Comparison of ENCODE assay signal across 20 cellular contexts in genomic region chr11:78541537-78541936, GRCh38. TPM values are rescaled to one million over a fixed set of nuclear protein-coding genes. Genes with fewer than 3 reads are reported as not detected.
DNase-seq lines count a peak whose midpoint lies in the region; ATAC-seq, FAIRE-seq and TF ChIP-seq lines count a peak whose summit lies in the region.
"Had no signal": no experiment of that assay in that cellular context is flagged by ENCODE, and none has a peak within 500 bp of the region (broad histone marks: within the 10 kb centered on the region; RNA-seq: fewer than 3 reads in every experiment).

No MANE protein-coding gene starts in this region.

- TF ChIP-seq CTCF in DND-41 (IDR thresholded peaks at IDR 0.05; ENCODE audit: borderline replicate concordance, extremely low read depth, low read length, poor library complexity, severe bottlenecking) (no peak), GM12878 (IDR thresholded peaks at IDR 0.05 in 2 of 3, conservative IDR thresholded peaks at IDR 0.05 in 1 of 3; ENCODE audit: control insufficient read depth in 2 of 3, extremely low read depth in 1 of 3, insufficient read depth in 1 of 3, low read depth in 3 of 3, low read length in 3 of 3) (no peak)

- RAD21 ChIA-PET in GM12878 (lab: Charles Lee; ENCODE audit: unreplicated experiment), result interaction anchor here (0.7 kb wide), 1 partner anchor 9 kb away, joined by 3 read pairs; no protein-coding TSS in a partner anchor

- H3K4me3 Mint-ChIP-seq in stimulated activated naive B cell treated with anti-CD40 and anti-IgM and Interleukin-4, amounts not matched to agents 10 μg/mL and 1 μg/mL and 100 μg/mL, for 72 hours, result no peak overlapping the region

- no peaks in the 10 kb centered on the region for H3K27me3 ChIP-seq in DND-41 (ENCODE audit: insufficient read depth, low read length, poor library complexity)
- H3K27me3 ChIP-seq in GM12878 (replicated peaks in 1 of 2; ENCODE audit: control insufficient read depth in 2 of 2, insufficient read depth in 2 of 2, low read length in 1 of 2), result no peaks in the 10 kb centered on the region
- no peaks in the 10 kb centered on the region for H3K27me3 ChIP-seq in subcutaneous abdominal adipose tissue (ENCODE audit: control insufficient read depth in 5 of 5, insufficient read depth in 4 of 5, low read length in 5 of 5)

- H4K20me1 ChIP-seq in DND-41 (ENCODE audit: insufficient read depth, low read length) (no peaks in the 10 kb centered on the region), GM12878 (ENCODE audit: control insufficient read depth, insufficient read depth) (no peaks in the 10 kb centered on the region)

- H3K4me2 ChIP-seq in DND-41 (ENCODE audit: insufficient read depth, low read length) (no peak overlapping the region), GM12878 (ENCODE audit: control insufficient read depth, insufficient read depth) (no peak overlapping the region; the same call in 1 of the 2 replicates)
- H3K4me2 ChIP-seq: SK-N-SH had no signal

- 98% methylated on average over 3 of the region's 3 CpGs for whole genome bisulfite sequencing in GM12878 (ENCODE audit: insufficient coverage, insufficient replicate concordance, low lambda C conversion rate, missing lambda C conversion rate)

- no peak for TF ChIP-seq EP300 in GM12878 (IDR thresholded peaks at IDR 0.05; ENCODE audit: borderline replicate concordance in 1 of 2, control insufficient read depth in 1 of 2, low read depth in 2 of 2, low read length in 2 of 2)

- H3K36me3 ChIP-seq in DND-41 (ENCODE audit: insufficient read depth, low read length) (peaks cover 31% of the 10 kb centered on the region), GM12878 (ENCODE audit: control insufficient read depth in 2 of 2, insufficient read depth in 2 of 2, low read length in 1 of 2) (peaks cover 0 to 12% of the 10 kb centered on the region in 2 experiments; a peak in 1 of 4 replicates), subcutaneous abdominal adipose tissue (ENCODE audit: control insufficient read depth in 5 of 5, insufficient read depth in 5 of 5, low read length in 5 of 5) (peaks cover 0 to 10% (median 0%) of the 10 kb centered on the region in 5 donors)

- H3K36me3 Mint-ChIP-seq in stimulated activated naive B cell treated with anti-CD40 and anti-IgM and Interleukin-4, amounts not matched to agents 10 μg/mL and 1 μg/mL and 100 μg/mL, for 72 hours, result peaks cover 18 to 41% of the 10 kb centered on the region in 2 donors

- H3K9ac ChIP-seq in DND-41 (ENCODE audit: low read depth, low read length) (no peak overlapping the region), GM12878 (ENCODE audit: control insufficient read depth, insufficient read depth, low read length) (no peak overlapping the region), subcutaneous abdominal adipose tissue (ENCODE audit: low read length in 5 of 5) (no peak overlapping the region)
- H3K9ac ChIP-seq: SK-N-SH had no signal

- no peak for TF ChIP-seq POLR2A in GM12878 (IDR thresholded peaks at IDR 0.05; ENCODE audit: low read depth, low read length)

- CTCF ChIA-PET in GM12878 (lab: Yijun Ruan, JAX), result interaction anchor here (0.7 to 1.0 kb wide), 3 partner anchors 11 to 23 kb away, joined by 3 to 6 read pairs (median 4); no protein-coding TSS in a partner anchor

- no peaks in the 10 kb centered on the region for H3K9me3 ChIP-seq in DND-41 (ENCODE audit: insufficient read depth, low read length, severe bottlenecking)
- no peaks in the 10 kb centered on the region for H3K9me3 ChIP-seq in GM12878 (replicated peaks; ENCODE audit: control insufficient read depth, insufficient read depth, low read length)
- H3K9me3 ChIP-seq in subcutaneous abdominal adipose tissue (ENCODE audit: control insufficient read depth in 5 of 5, low read length in 5 of 5), result no peaks in the 10 kb centered on the region
- H3K9me3 ChIP-seq: SK-N-SH had no signal

- no peak for DNase-seq in DND-41
- no peak for DNase-seq in GM12878 (ENCODE audit: low read depth, low spot score)
- DNase-seq in NCI-H774 (lab: John Stamatoyannopoulos, UW), result no peak
- no peak for DNase-seq in stimulated activated naive B cell treated with anti-CD40 and anti-IgM and Interleukin-4, amounts not matched to agents 10 μg/mL and 1 μg/mL and 100 μg/mL, for 72 hours
- DNase-seq: C1 segment of cervical spinal cord, HFFc6, KBM-7, NCI-H1417 treated with DMSO at 0.1 percent for 48 hours, NCI-H187 treated with DMSO at 0.1 percent for 48 hours, NCI-H2227 treated with DMSO at 0.1 percent for 48 hours, NCI-H510A treated with DMSO at 0.1 percent for 48 hours, NCI-H82, OCI-M1, SHP77, SK-N-SH had no signal

- H3K4me1 ChIP-seq in DND-41 (ENCODE audit: insufficient read depth, low read length) (peaks cover 15% of the 10 kb centered on the region), GM12878 (ENCODE audit: control insufficient read depth, insufficient read depth, low read length) (peaks cover 12% of the 10 kb centered on the region), subcutaneous abdominal adipose tissue (ENCODE audit: control insufficient read depth in 5 of 5, insufficient read depth in 5 of 5, low read length in 5 of 5) (peaks cover 0 to 23% (median 17%) of the 10 kb centered on the region in 5 donors)

- peaks cover 10 to 33% of the 10 kb centered on the region in 2 donors for H3K4me1 Mint-ChIP-seq in stimulated activated naive B cell treated with anti-CD40 and anti-IgM and Interleukin-4, amounts not matched to agents 10 μg/mL and 1 μg/mL and 100 μg/mL, for 72 hours

- H3K27me3 Mint-ChIP-seq in stimulated activated naive B cell treated with anti-CD40 and anti-IgM and Interleukin-4, amounts not matched to agents 10 μg/mL and 1 μg/mL and 100 μg/mL, for 72 hours, result no peaks in the 10 kb centered on the region

- ATAC-seq in DND-41 (ENCODE audit: insufficient read depth, low read depth) (no peak), HG02885 (IDR thresholded peaks at IDR 0.05; ENCODE audit: poor library complexity, unreplicated experiment) (peak; percentile 5), GM12878 (no peak), GM21447 (IDR thresholded peaks at IDR 0.05; ENCODE audit: unreplicated experiment) (no peak)
- no peak for ATAC-seq in stimulated activated naive B cell treated with anti-CD40 and anti-IgM and Interleukin-4, amounts not matched to agents 10 μg/mL and 1 μg/mL and 100 μg/mL, for 72 hours (replicated peaks)

- no peak overlapping the region for H3K27ac Mint-ChIP-seq in stimulated activated naive B cell treated with anti-CD40 and anti-IgM and Interleukin-4, amounts not matched to agents 10 μg/mL and 1 μg/mL and 100 μg/mL, for 72 hours
- H3K27ac Mint-ChIP-seq: HFFc6 had no signal

- H2AFZ ChIP-seq in DND-41 (ENCODE audit: low read depth, low read length) (no peak overlapping the region), GM12878 (ENCODE audit: control insufficient read depth, low read depth, low read length) (no peak overlapping the region)

- no peak for TF ChIP-seq RAD21 in GM12878 (IDR thresholded peaks at IDR 0.05; ENCODE audit: insufficient read depth, low read depth, low read length)

- H3K4me3 ChIP-seq in DND-41 (ENCODE audit: low read depth in 1 of 2, low read length in 2 of 2) (no peak overlapping the region), GM12878 (no peak overlapping the region), subcutaneous abdominal adipose tissue (ENCODE audit: low read depth in 1 of 5, low read length in 5 of 5) (no peak overlapping the region)

- SMC1A ChIA-PET in GM12878 (lab: Charles Lee; ENCODE audit: uncharacterized antibody, unreplicated experiment), result interaction anchor here (0.6 to 1.7 kb wide), 8 partner anchors 9 to 316 kb away, joined by 3 to 8 read pairs (median 4); no protein-coding TSS in a partner anchor

- H3K9me3 Mint-ChIP-seq in stimulated activated naive B cell treated with anti-CD40 and anti-IgM and Interleukin-4, amounts not matched to agents 10 μg/mL and 1 μg/mL and 100 μg/mL, for 72 hours, result peaks cover 0 to 2% of the 10 kb centered on the region in 2 donors
- H3K9me3 Mint-ChIP-seq: HFFc6 had no signal

- in situ Hi-C loops in GM12878 (cut with MboI), result no loop called here

- H3K79me2 ChIP-seq in DND-41 (ENCODE audit: insufficient read depth, low read length) (peaks cover 16% of the 10 kb centered on the region; the same call in 1 of the 2 replicates), GM12878 (ENCODE audit: control insufficient read depth, insufficient read depth, low read length) (no peaks in the 10 kb centered on the region)

- no TSS peak for BruUV-seq in GM12878 (replicated peaks; lab: Mats Ljungman, UMichigan)

- H3K27ac ChIP-seq in DND-41 (ENCODE audit: low read length) (peak overlapping the region; percentile 25; the same call in 1 of the 2 replicates), GM12878 (ENCODE audit: control insufficient read depth, insufficient read depth) (no peak overlapping the region), subcutaneous abdominal adipose tissue (ENCODE audit: low read depth, low read length) (peak overlapping the region; percentile 18)

- intact Hi-C loops in GM12878 (cut with micrococcal nuclease; ENCODE audit: unreplicated experiment), result no loop called here

- FAIRE-seq in GM12878 (lab: Jason Lieb, UNC), result no peak
- FAIRE-seq: G401.6, H54 had no signal

- POLR2A ChIA-PET in GM12878 (lab: Charles Lee), result interaction anchor here (0.9 to 1.7 kb wide), 2 partner anchors 9 to 106 kb away, joined by 4 to 8 read pairs; no protein-coding TSS in a partner anchor

TF ChIP-seq in GM12878, 131 proteins besides CTCF, POLR2A, EP300 and RAD21 (continues in another document):
- TF ChIP-seq WRNIP1 (IDR thresholded peaks at IDR 0.05; ENCODE audit: borderline replicate concordance, low read depth, low read length) (no peak), HDGF (IDR thresholded peaks at IDR 0.05) (no peak), SREBF1 (IDR thresholded peaks at IDR 0.05; ENCODE audit: low read length) (no peak), ZZZ3 (IDR thresholded peaks at IDR 0.05; ENCODE audit: control insufficient read depth, insufficient read length, low read depth) (no peak)

RNA-seq across cellular contexts. Expression of gene NARS2, which starts 33.1 kb away (rescaled TPM):
- total RNA-seq in GM12878 (2013; cell fraction: nucleolus; rRNA removed), result 79.0 and 88.5 TPM in 2 replicates
- 26.3 and 34.3 TPM in 2 replicates for total RNA-seq in GM12878 (2014; rRNA removed)
- 34.0 and 34.7 TPM in 2 replicates for total RNA-seq in GM12878 (2014; rRNA removed; fragmentation: Illumina TruSeq; extraction: Trizol)
- total RNA-seq in GM12878 (2021), result 23.0 and 23.3 TPM in 2 replicates
- 8.9 TPM for polyA plus RNA-seq in GM12878 (2011; ENCODE audit: low read depth)
- 38.6 and 58.8 TPM in 2 replicates for polyA plus RNA-seq in GM12878 (2011; rRNA removed)
- 11.6 and 12.9 TPM in 2 replicates for polyA plus RNA-seq in GM12878 (2011; cell fraction: cytosol; rRNA removed)
- polyA plus RNA-seq in GM12878 (2011; cell fraction: nucleus; rRNA removed), result 18.0 and 20.2 TPM in 2 replicates
- polyA plus RNA-seq in GM12878 (2012), result 20.1 and 22.9 TPM in 2 replicates
- 29.6 and 30.3 TPM in 2 replicates for polyA plus RNA-seq in GM12878 (2014; fragmentation: Illumina TruSeq; extraction: Trizol)
- 10 to 100 TPM; 41.3 to 42.0 TPM for polyA plus RNA-seq in GM12878 (2014; fragmentation: Nextera tagmentation; extraction: Ambion mirVana)
- 18.9 and 22.2 TPM in 2 replicates for polyA plus RNA-seq in GM12878 (2014; rRNA removed)
- 10 to 100 TPM; 41.9 to 45.3 TPM for polyA plus RNA-seq in GM12878 (2016; fragmentation: Nextera tagmentation; extraction: Ambion mirVana)
- 16.3 and 20.9 TPM in 2 replicates for polyA minus RNA-seq in GM12878 (2011; rRNA and poly(A)+ RNA removed)
- polyA minus RNA-seq in GM12878 (2011; cell fraction: cytosol; rRNA and poly(A)+ RNA removed), result 8.7 and 9.5 TPM in 2 replicates
- polyA minus RNA-seq in GM12878 (2011; cell fraction: nucleus; rRNA and poly(A)+ RNA removed), result 25.4 and 36.5 TPM in 2 replicates
